2 cellular contexts compared by ENCODE assay signal in genomic region chr16:85130707-85131028, GRCh38.
TF ChIP-seq lines count a peak whose summit lies in the region.

No MANE protein-coding gene starts in this region.

TF ChIP-seq in liver, 16 proteins besides CTCF, POLR2A, EP300 and RAD21:
- TF ChIP-seq NR2F2 (IDR thresholded peaks at IDR 0.05) (peak; percentile 79), MAX (IDR thresholded peaks at IDR 0.05) (no peak)

TF ChIP-seq in HepG2, 621 proteins besides CTCF, POLR2A, EP300 and RAD21:
- TF ChIP-seq IKZF5 (CRISPR knock-in tag; IDR thresholded peaks at IDR 0.05), result no peak
- TF ChIP-seq GATA4 (IDR thresholded peaks at IDR 0.05; ENCODE audit: borderline replicate concordance, low read depth), result no peak
- TF ChIP-seq POLR2G (IDR thresholded peaks at IDR 0.05; ENCODE audit: low read depth, low read length), result no peak
- no peak for TF ChIP-seq ZNF335 (CRISPR knock-in tag; IDR thresholded peaks at IDR 0.05)
- no peak for TF ChIP-seq ZNF337 (CRISPR knock-in tag; IDR thresholded peaks at IDR 0.05; ENCODE audit: borderline replicate concordance, low read depth)
- TF ChIP-seq ARHGAP35 (CRISPR knock-in tag; IDR thresholded peaks at IDR 0.05; ENCODE audit: borderline replicate concordance), result no peak
- TF ChIP-seq ZNF275 (CRISPR knock-in tag; IDR thresholded peaks at IDR 0.05; ENCODE audit: borderline replicate concordance), result no peak
- no peak for TF ChIP-seq CEBPZ (IDR thresholded peaks at IDR 0.05; ENCODE audit: low read length)
